10 cellular contexts compared by ENCODE assay signal in genomic region chr17:2223617-2223927, GRCh38.
A peak's percentile ranks its signal among the peaks of the same experiment; 100 is the strongest.
DNase-seq lines count a peak whose midpoint lies in the region; ATAC-seq and TF ChIP-seq lines count a peak whose summit lies in the region.
"Had no signal": no experiment of that assay in that cellular context is flagged by ENCODE, and none has a peak within 500 bp of the region (broad histone marks: within the 10 kb centered on the region; RNA-seq: fewer than 3 reads in every experiment).

No MANE protein-coding gene starts in this region.

- H3K27ac ChIP-seq in skeletal muscle tissue (ENCODE audit: low read depth, low read length) = peak overlapping the region; percentile 75

- H3K9me3 Mint-ChIP-seq in HFFc6 (no peaks in the 10 kb centered on the region), glutamatergic neuron (ENCODE audit: unreplicated experiment) (no peaks in the 10 kb centered on the region)
- H3K9me3 Mint-ChIP-seq in activated CD8-positive, alpha-beta T cell treated with anti-CD3 and anti-CD28 coated beads for 36 hours = no peaks in the 10 kb centered on the region
- H3K9me3 Mint-ChIP-seq: stimulated activated naive CD8-positive, alpha-beta T cell treated with anti-CD3 and anti-CD28 coated beads, Interleukin-15, amount 100 ng/mL, for 72 hours had no signal

- H3K4me3 ChIP-seq in skeletal muscle tissue (ENCODE audit: low read length in 3 of 3) = peak overlapping the region in 1 of 3 donors; percentile 1

- no peaks in the 10 kb centered on the region for H3K9me3 ChIP-seq in skeletal muscle tissue (ENCODE audit: control insufficient read depth in 3 of 3, low read length in 3 of 3)

- no peak for ATAC-seq in activated CD8-positive, alpha-beta T cell treated with anti-CD3 and anti-CD28 coated beads for 36 hours

- peak overlapping the region; percentile 46 to 73 (median 61) for H3K9ac ChIP-seq in skeletal muscle tissue (ENCODE audit: low read depth in 1 of 3, low read length in 3 of 3)

- H3K36me3 Mint-ChIP-seq in HFFc6 (ENCODE audit: low read depth) (peaks cover 12% of the 10 kb centered on the region), glutamatergic neuron (ENCODE audit: unreplicated experiment) (peaks cover 12% of the 10 kb centered on the region)
- peaks cover 15% of the 10 kb centered on the region for H3K36me3 Mint-ChIP-seq in activated CD8-positive, alpha-beta T cell treated with anti-CD3 and anti-CD28 coated beads for 36 hours (ENCODE audit: low read depth)

- peak overlapping the region; percentile 59 for H3K4me3 Mint-ChIP-seq in HFFc6
- peak overlapping the region; percentile 58 for H3K4me3 Mint-ChIP-seq in activated CD8-positive, alpha-beta T cell treated with anti-CD3 and anti-CD28 coated beads for 36 hours
- H3K4me3 Mint-ChIP-seq in glutamatergic neuron (ENCODE audit: unreplicated experiment) = no peak overlapping the region

- H3K27me3 ChIP-seq in skeletal muscle tissue (ENCODE audit: control insufficient read depth in 3 of 3, insufficient read depth in 3 of 3, low read length in 3 of 3) = no peaks in the 10 kb centered on the region

- H3K4me1 Mint-ChIP-seq in HFFc6 (ENCODE audit: low read depth) (peaks cover 41% of the 10 kb centered on the region), glutamatergic neuron (ENCODE audit: low read depth, unreplicated experiment) (peaks cover 19% of the 10 kb centered on the region)
- H3K4me1 Mint-ChIP-seq in activated CD8-positive, alpha-beta T cell treated with anti-CD3 and anti-CD28 coated beads for 36 hours (ENCODE audit: low read depth) = peaks cover 41% of the 10 kb centered on the region

- DNase-seq in HFFc6 = no peak
- DNase-seq in activated CD8-positive, alpha-beta T cell treated with anti-CD3 and anti-CD28 coated beads for 36 hours = no peak
- DNase-seq in glutamatergic neuron = no peak
- DNase-seq in OCI-M2 (lab: John Stamatoyannopoulos, UW; ENCODE audit: unreplicated experiment) = no peak
- DNase-seq in NCI-H526 treated with DMSO at 0.1 percent for 48 hours (lab: John Stamatoyannopoulos, UW) = no peak
- DNase-seq in cortex of kidney (lab: John Stamatoyannopoulos, UW) = no peak
- DNase-seq: NCI-H1105, posterior cingulate gyrus had no signal

- TF ChIP-seq CTCF in HFFc6 (IDR thresholded peaks at IDR 0.05) (no peak), glutamatergic neuron (IDR thresholded peaks at IDR 0.05; ENCODE audit: partially characterized antibody, unreplicated experiment) (no peak)
- TF ChIP-seq CTCF in activated CD8-positive, alpha-beta T cell treated with anti-CD3 and anti-CD28 coated beads for 36 hours (IDR thresholded peaks at IDR 0.05) = no peak

- intact Hi-C loops in activated CD8-positive, alpha-beta T cell treated with anti-CD3 and anti-CD28 coated beads for 36 hours (cut with micrococcal nuclease) = no loop called here

- CTCF ChIA-PET in activated CD8-positive, alpha-beta T cell treated with anti-CD3 and anti-CD28 coated beads for 36 hours (lab: Charles Lee) = interaction anchor here (1.0 to 7.7 kb wide), 11 partner anchors 9 to 169 kb away, joined by 3 to 60 read pairs (median 4); partner anchors contain the start of gene HIC1

- H3K27ac Mint-ChIP-seq in HFFc6 (peak overlapping the region; percentile 85), glutamatergic neuron (ENCODE audit: unreplicated experiment) (peak overlapping the region; percentile 84)
- H3K27ac Mint-ChIP-seq in activated CD8-positive, alpha-beta T cell treated with anti-CD3 and anti-CD28 coated beads for 36 hours = peak overlapping the region; percentile 80

- H3K4me1 ChIP-seq in skeletal muscle tissue (ENCODE audit: control insufficient read depth in 3 of 3, insufficient read depth in 3 of 3, low read length in 3 of 3) = peaks cover 20 to 39% (median 39%) of the 10 kb centered on the region in 3 donors

- peaks cover 2% of the 10 kb centered on the region for H3K27me3 Mint-ChIP-seq in HFFc6 (ENCODE audit: insufficient read depth)
- no peaks in the 10 kb centered on the region for H3K27me3 Mint-ChIP-seq in activated CD8-positive, alpha-beta T cell treated with anti-CD3 and anti-CD28 coated beads for 36 hours
- no peaks in the 10 kb centered on the region for H3K27me3 Mint-ChIP-seq in glutamatergic neuron (ENCODE audit: unreplicated experiment)
- H3K27me3 Mint-ChIP-seq: stimulated activated naive CD8-positive, alpha-beta T cell treated with anti-CD3 and anti-CD28 coated beads, Interleukin-15, amount 100 ng/mL, for 72 hours had no signal

- H3K36me3 ChIP-seq in skeletal muscle tissue (ENCODE audit: control insufficient read depth in 3 of 3, insufficient read depth in 3 of 3, low read length in 3 of 3) = no peaks in the 10 kb centered on the region

- POLR2A ChIA-PET in activated CD8-positive, alpha-beta T cell treated with anti-CD3 and anti-CD28 coated beads for 36 hours (lab: Charles Lee) = interaction anchor here (0.7 to 1.4 kb wide), 2 partner anchors 30 to 397 kb away, joined by 3 read pairs; no protein-coding TSS in a partner anchor
